1 cellular context compared by ENCODE assay signal in genomic region chr17:82442643-82443464, GRCh38.
A peak's percentile ranks its signal among the peaks of the same experiment; 100 is the strongest.
TF ChIP-seq lines count a peak whose summit lies in the region.

No MANE protein-coding gene starts in this region.

TF ChIP-seq in K562, 482 proteins besides CTCF, POLR2A, EP300 and RAD21:
- TF ChIP-seq NR4A1 (CRISPR knock-in tag; IDR thresholded peaks at IDR 0.05) = no peak
- TF ChIP-seq NR4A1 (tag; IDR thresholded peaks at IDR 0.05) = no peak
- TF ChIP-seq RBFOX2 (IDR thresholded peaks at IDR 0.05; ENCODE audit: low read depth, low read length) = peak; percentile 28; the same call in 1 of the 2 replicates
- TF ChIP-seq ZNF121 (CRISPR knock-in tag; conservative IDR thresholded peaks at IDR 0.05) = peak; percentile 53
